Comparison of ENCODE assay signal across 8 cellular contexts in the genomic region with DNA sequence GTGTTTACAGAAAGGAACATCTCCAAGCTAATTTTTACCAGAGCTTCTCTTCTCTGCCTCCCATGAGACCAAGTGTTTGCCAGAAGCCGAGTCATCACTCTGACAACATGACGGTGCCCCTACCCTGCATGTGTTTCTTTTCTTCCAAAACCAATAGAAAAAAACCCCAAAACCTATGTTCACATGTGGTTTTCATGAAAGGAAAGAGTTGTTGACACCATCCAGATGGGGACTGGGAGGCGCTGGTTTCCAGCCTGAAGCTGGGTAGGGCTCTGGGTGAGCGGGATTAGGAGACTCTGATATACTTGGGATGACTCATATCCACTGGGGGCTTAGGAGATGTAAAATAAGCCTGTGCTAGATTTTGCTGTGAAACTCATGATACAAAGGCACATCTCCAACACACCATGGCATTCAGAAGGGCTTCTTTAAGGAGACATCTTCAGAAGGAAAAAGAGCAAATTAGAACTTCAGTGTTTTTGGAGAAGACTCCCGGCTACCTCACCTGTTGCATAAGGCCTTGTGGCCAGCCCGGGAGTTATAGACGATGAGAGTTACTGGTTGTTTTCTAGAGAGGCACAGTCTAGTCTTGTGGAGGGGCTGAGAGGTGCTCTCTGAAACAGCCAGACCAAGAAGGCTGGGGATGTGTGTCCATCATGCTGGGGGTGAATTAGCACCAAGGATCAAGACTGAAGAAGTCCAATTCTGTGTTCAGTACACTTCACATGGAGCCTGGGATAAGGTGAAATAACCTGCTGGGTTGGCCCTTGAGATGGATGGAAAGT.
DNase-seq lines count a peak whose midpoint lies in the region; ATAC-seq, FAIRE-seq and TF ChIP-seq lines count a peak whose summit lies in the region.

No MANE protein-coding gene starts in this region.

- peaks cover 12% of the 10 kb centered on the region for H3K9me3 Mint-ChIP-seq in Caco-2 (ENCODE audit: unreplicated experiment)

- POLR2A ChIA-PET in Caco-2 (lab: Charles Lee) = no interaction called here

- no peak for FAIRE-seq in D721Med (lab: Jason Lieb, UNC)

- peaks cover 28% of the 10 kb centered on the region for H3K4me1 ChIP-seq in Caco-2

- CTCF ChIA-PET in Caco-2 (lab: Charles Lee) = no interaction called here

- TF ChIP-seq CTCF in Caco-2 (IDR thresholded peaks at IDR 0.05; ENCODE audit: insufficient read depth in 1 of 2, low read depth in 1 of 2, low read length in 1 of 2, severe bottlenecking in 1 of 2, unreplicated experiment in 1 of 2) (no peak), D721Med (IDR thresholded peaks at IDR 0.05; ENCODE audit: insufficient read depth, missing control alignments) (no peak)

- peak overlapping the region; percentile 71 for H3K27ac Mint-ChIP-seq in Caco-2 (ENCODE audit: unreplicated experiment)

- H3K4me1 Mint-ChIP-seq in Caco-2 (ENCODE audit: low read depth, unreplicated experiment) = peaks cover 35% of the 10 kb centered on the region

- intact Hi-C loops in Caco-2 (cut with micrococcal nuclease; ENCODE audit: unreplicated experiment) = loop anchor here (5.0 kb wide), 1 partner anchor 35 kb away; no protein-coding TSS in a partner anchor

- peaks cover 6% of the 10 kb centered on the region for H3K36me3 Mint-ChIP-seq in Caco-2 (ENCODE audit: insufficient read depth, unreplicated experiment)

- no peaks in the 10 kb centered on the region for H3K9me3 ChIP-seq in Caco-2

- H3K27me3 Mint-ChIP-seq in Caco-2 (ENCODE audit: insufficient read depth, unreplicated experiment) = no peaks in the 10 kb centered on the region

- no peaks in the 10 kb centered on the region for H3K36me3 ChIP-seq in Caco-2 (ENCODE audit: control insufficient read depth, insufficient read depth, low read length)

- H3K4me3 Mint-ChIP-seq in Caco-2 (ENCODE audit: unreplicated experiment) = no peak overlapping the region

- DNase-seq in Caco-2 = peak in 1 of 2 experiments; percentile 15
- peak; percentile 95 for DNase-seq in fibroblast of gingiva (ENCODE audit: low read depth)
- no peak for DNase-seq in NCI-H1092 (lab: John Stamatoyannopoulos, UW)
- no peak for DNase-seq in D721Med (ENCODE audit: insufficient read length, low spot score)
- DNase-seq in activated CD4-positive, CD25-positive, alpha-beta regulatory T cell (lab: John Stamatoyannopoulos, UW) = no peak
- DNase-seq in effector CD4-positive, alpha-beta T cell = no peak

- ATAC-seq in GM19397 (IDR thresholded peaks at IDR 0.05; ENCODE audit: unreplicated experiment) = peak; percentile 42
- ATAC-seq in HG03439 (IDR thresholded peaks at IDR 0.05; ENCODE audit: unreplicated experiment) = peak; percentile 31

- no peaks in the 10 kb centered on the region; the same call in 1 of the 2 replicates for H3K27me3 ChIP-seq in Caco-2 (replicated peaks; ENCODE audit: control insufficient read depth, insufficient read depth, low read length)

- BruUV-seq in Caco-2 (replicated peaks; lab: Mats Ljungman, UMichigan) = no TSS peak

- H3K4me3 ChIP-seq in Caco-2 (ENCODE audit: low read depth, low read length) = no peak overlapping the region
